In genomic region chr1:167645161-167645560, GRCh38 we compare ENCODE assay signal across 19 cellular contexts. TPM values are rescaled to one million over a fixed set of nuclear protein-coding genes. Genes with fewer than 3 reads are reported as not detected.
DNase-seq lines count a peak whose midpoint lies in the region; ATAC-seq and TF ChIP-seq lines count a peak whose summit lies in the region.
"Had no signal": no experiment of that assay in that cellular context is flagged by ENCODE, and none has a peak within 500 bp of the region (broad histone marks: within the 10 kb centered on the region; RNA-seq: fewer than 3 reads in every experiment).

No MANE protein-coding gene starts in this region.

- no peaks in the 10 kb centered on the region for H3K27me3 Mint-ChIP-seq in activated naive CD4-positive, alpha-beta T cell treated with anti-CD3 and anti-CD28 coated beads for 36 hours (ENCODE audit: low read depth)
- H3K27me3 Mint-ChIP-seq in T-cell, result no peaks in the 10 kb centered on the region
- H3K27me3 Mint-ChIP-seq in dendritic cell treated with granulocyte-macrophage colony-stimulating factor and Interleukin-4, amounts not matched to agents 40 ng/mL and 50 ng/mL, for 4 days, result no peaks in the 10 kb centered on the region

- H3K4me3 ChIP-seq in gastrocnemius medialis, result no peak overlapping the region
- H3K4me3 ChIP-seq: body of pancreas, testis had no signal

- H3K4me1 ChIP-seq in gastrocnemius medialis, result peaks cover 54 to 65% of the 10 kb centered on the region in 2 donors
- H3K4me1 ChIP-seq: body of pancreas, testis had no signal

- no peaks in the 10 kb centered on the region for H3K36me3 ChIP-seq in gastrocnemius medialis

- ATAC-seq in activated naive CD4-positive, alpha-beta T cell treated with anti-CD3 and anti-CD28 coated beads, Interleukin-2, amount 50 U/mL, for 72 hours, result no peak
- ATAC-seq in T-cell (replicated peaks in 1 of 4) (no peak), gastrocnemius medialis (no peak)
- ATAC-seq: body of pancreas, sciatic nerve had no signal

- H3K27ac ChIP-seq in gastrocnemius medialis, result peak overlapping the region in 3 of 4 donors; percentile 7 to 55 (median 19)
- H3K27ac ChIP-seq: body of pancreas, testis had no signal

- POLR2A ChIA-PET in T-cell (lab: Charles Lee), result no interaction called here

- CTCF ChIA-PET in activated naive CD4-positive, alpha-beta T cell treated with anti-CD3 and anti-CD28 coated beads for 36 hours (lab: Charles Lee), result interaction anchor here (0.6 to 2.6 kb wide), 5 partner anchors 8 to 71 kb away, joined by 3 to 17 read pairs (median 4); no protein-coding TSS in a partner anchor
- CTCF ChIA-PET in T-cell (lab: Charles Lee), result no interaction called here

- H3K36me3 Mint-ChIP-seq in activated naive CD4-positive, alpha-beta T cell treated with anti-CD3 and anti-CD28 coated beads for 36 hours (ENCODE audit: low read depth), result peaks cover 15% of the 10 kb centered on the region
- peaks cover 7 to 34% of the 10 kb centered on the region in 2 donors for H3K36me3 Mint-ChIP-seq in activated naive CD4-positive, alpha-beta T cell treated with anti-CD3 and anti-CD28 coated beads, Interleukin-2, amount 50 U/mL, for 72 hours
- H3K36me3 Mint-ChIP-seq in T-cell, result peaks cover 29% of the 10 kb centered on the region
- H3K36me3 Mint-ChIP-seq in dendritic cell treated with granulocyte-macrophage colony-stimulating factor and Interleukin-4, amounts not matched to agents 40 ng/mL and 50 ng/mL, for 4 days (ENCODE audit: low read depth), result peaks cover 66% of the 10 kb centered on the region
- H3K36me3 Mint-ChIP-seq: mesothelial cell of epicardium had no signal

- peaks cover 73% of the 10 kb centered on the region for H3K4me1 Mint-ChIP-seq in activated naive CD4-positive, alpha-beta T cell treated with anti-CD3 and anti-CD28 coated beads for 36 hours (ENCODE audit: low read depth)
- H3K4me1 Mint-ChIP-seq in T-cell, result peaks cover 90 to 95% (median 93%) of the 10 kb centered on the region in 3 donors
- peaks cover 70% of the 10 kb centered on the region for H3K4me1 Mint-ChIP-seq in dendritic cell treated with granulocyte-macrophage colony-stimulating factor and Interleukin-4, amounts not matched to agents 40 ng/mL and 50 ng/mL, for 4 days (ENCODE audit: low read depth)

- DNase-seq in activated naive CD4-positive, alpha-beta T cell treated with anti-CD3 and anti-CD28 coated beads for 36 hours, result no peak
- no peak for DNase-seq in activated naive CD4-positive, alpha-beta T cell treated with anti-CD3 and anti-CD28 coated beads, Interleukin-2, amount 50 U/mL, for 72 hours (ENCODE audit: low spot score in 2 of 2)
- DNase-seq in T-cell (no peak), gastrocnemius medialis (no peak), NCI-H446 treated with DMSO at 0.1 percent for 48 hours (lab: John Stamatoyannopoulos, UW) (no peak), NCI-H345 treated with DMSO at 0.1 percent for 48 hours (lab: John Stamatoyannopoulos, UW; ENCODE audit: unreplicated experiment) (no peak), SW480 (ENCODE audit: low spot score) (no peak)
- DNase-seq: ACHN; activated CD4-positive, alpha-beta T cell treated with anti-CD3 and anti-CD28 coated beads for 48 hours; body of pancreas; Karpas-422; NCI-H1436 treated with DMSO at 0.1 percent for 48 hours; NK-92 treated with Interleukin-12 subunit alpha and Interleukin-12 subunit beta, amount 100 ng/mL, for 24 hours; stimulated activated CD4-positive, alpha-beta T cell treated with anti-CD3 and anti-CD28 coated beads, Interleukin-2, amount 100 ng/mL, for 24 hours; T-helper 2 cell; testis had no signal

- no peak for TF ChIP-seq CTCF in gastrocnemius medialis (IDR thresholded peaks at IDR 0.05 in 4 of 5, conservative IDR thresholded peaks at IDR 0.05 in 1 of 5)

- no peaks in the 10 kb centered on the region for H3K9me3 Mint-ChIP-seq in activated naive CD4-positive, alpha-beta T cell treated with anti-CD3 and anti-CD28 coated beads for 36 hours
- no peaks in the 10 kb centered on the region for H3K9me3 Mint-ChIP-seq in activated naive CD4-positive, alpha-beta T cell treated with anti-CD3 and anti-CD28 coated beads, Interleukin-2, amount 50 U/mL, for 72 hours
- no peaks in the 10 kb centered on the region for H3K9me3 Mint-ChIP-seq in T-cell
- no peaks in the 10 kb centered on the region for H3K9me3 Mint-ChIP-seq in dendritic cell treated with granulocyte-macrophage colony-stimulating factor and Interleukin-4, amounts not matched to agents 40 ng/mL and 50 ng/mL, for 4 days
- H3K9me3 Mint-ChIP-seq: mesothelial cell of epicardium had no signal

- no peaks in the 10 kb centered on the region for H3K9me3 ChIP-seq in gastrocnemius medialis
- H3K9me3 ChIP-seq: body of pancreas, testis had no signal

- no peaks in the 10 kb centered on the region for H3K27me3 ChIP-seq in gastrocnemius medialis
- H3K27me3 ChIP-seq: body of pancreas, testis had no signal

- no peak for TF ChIP-seq POLR2A in gastrocnemius medialis (IDR thresholded peaks at IDR 0.05)

- no peak overlapping the region for H3K4me3 Mint-ChIP-seq in activated naive CD4-positive, alpha-beta T cell treated with anti-CD3 and anti-CD28 coated beads for 36 hours
- peak overlapping the region in 1 of 3 donors; percentile 38 for H3K4me3 Mint-ChIP-seq in T-cell
- H3K4me3 Mint-ChIP-seq in dendritic cell treated with granulocyte-macrophage colony-stimulating factor and Interleukin-4, amounts not matched to agents 40 ng/mL and 50 ng/mL, for 4 days, result no peak overlapping the region
- H3K4me3 Mint-ChIP-seq: mesothelial cell of epicardium had no signal

- intact Hi-C loops in activated naive CD4-positive, alpha-beta T cell treated with anti-CD3 and anti-CD28 coated beads for 36 hours (cut with micrococcal nuclease), result no loop called here
- intact Hi-C loops in dendritic cell treated with granulocyte-macrophage colony-stimulating factor and Interleukin-4, amounts not matched to agents 40 ng/mL and 50 ng/mL, for 4 days (cut with micrococcal nuclease), result no loop called here
- intact Hi-C loops in gastrocnemius medialis (cut with DNase I; ENCODE audit: low total_unique reads), result no loop called here

- in situ Hi-C loops in gastrocnemius medialis (cut with MboI; ENCODE audit: low sequenced_read_pairs in 4 of 4), result no loop called here

- peak overlapping the region; percentile 7 for H3K27ac Mint-ChIP-seq in activated naive CD4-positive, alpha-beta T cell treated with anti-CD3 and anti-CD28 coated beads for 36 hours
- H3K27ac Mint-ChIP-seq in activated naive CD4-positive, alpha-beta T cell treated with anti-CD3 and anti-CD28 coated beads, Interleukin-2, amount 50 U/mL, for 72 hours, result peak overlapping the region in 1 of 2 donors; percentile 0
- H3K27ac Mint-ChIP-seq in T-cell, result peak overlapping the region; percentile 64 to 73
- peak overlapping the region; percentile 37 for H3K27ac Mint-ChIP-seq in dendritic cell treated with granulocyte-macrophage colony-stimulating factor and Interleukin-4, amounts not matched to agents 40 ng/mL and 50 ng/mL, for 4 days
- H3K27ac Mint-ChIP-seq: mesothelial cell of epicardium had no signal

RNA-seq across cellular contexts. Expression of gene RCSD1, which starts 15.1 kb away (rescaled TPM):
- 10 to 100 TPM; 27.3 to 27.9 TPM for total RNA-seq in activated naive CD4-positive, alpha-beta T cell treated with anti-CD3 and anti-CD28 coated beads for 36 hours
- 10 to 100 TPM; 28.2 to 65.6 TPM for total RNA-seq in activated naive CD4-positive, alpha-beta T cell treated with anti-CD3 and anti-CD28 coated beads, Interleukin-2, amount 50 U/mL, for 72 hours
- total RNA-seq in T-cell (100 to 1,000 TPM; 101 to 126 (median 107) TPM), gastrocnemius medialis (10 to 100 TPM in 1 of 4 donors, 1 to 10 TPM in 3; 6.0 to 14.8 (median 7.5) TPM)
